8 cellular contexts compared by ENCODE assay signal in genomic region chr2:218269900-218270720, GRCh38. TPM values are rescaled to one million over a fixed set of nuclear protein-coding genes. Genes with fewer than 3 reads are reported as not detected.
DNase-seq lines count a peak whose midpoint lies in the region; ATAC-seq and TF ChIP-seq lines count a peak whose summit lies in the region.

Gene AAMP, minus strand, starts transcription at chr2:218270137. Its CDS starts 51 bp downstream, at chr2:218270086.
Gene PNKD, plus strand, starts transcription at chr2:218270519. Its CDS starts 17 bp downstream, at chr2:218270536.

- H2AFZ ChIP-seq in parathyroid adenoma = peak within 1 kb of the TSS; percentile 91

- peak; percentile 73 to 89 for TF ChIP-seq POLR2A in tibial nerve (IDR thresholded peaks at IDR 0.05)

- TF ChIP-seq CTCF in GM12875 (IDR thresholded peaks at IDR 0.05; ENCODE audit: borderline replicate concordance, insufficient read depth, low read depth, low read length) (no peak), cardiac muscle cell (IDR thresholded peaks at IDR 0.05; ENCODE audit: low read depth, low read length) (peak; percentile 8), parathyroid adenoma (IDR thresholded peaks at IDR 0.05) (peak; percentile 11), tibial nerve (IDR thresholded peaks at IDR 0.05) (peak in 2 of 5 experiments; percentile 17 to 44)

- H3K36me3 ChIP-seq in adipocyte (ENCODE audit: control insufficient read depth, insufficient read depth, low read length, severe bottlenecking) (peaks cover 44% of the 10 kb centered on the region), cardiac muscle cell (peaks cover 37% of the 10 kb centered on the region), parathyroid adenoma (ENCODE audit: control insufficient read depth, insufficient read depth, low read length) (no peaks in the 10 kb centered on the region), tibial nerve (peaks cover 0 to 49% (median 5%) of the 10 kb centered on the region in 3 donors)

- DNase-seq in NCI-H1436 (lab: John Stamatoyannopoulos, UW) = peak; percentile 99
- peak; percentile 100 for DNase-seq in T follicular helper cell (ENCODE audit: low read depth)
- DNase-seq in adipocyte (ENCODE audit: low read depth) = peak; percentile 100
- DNase-seq in cardiac muscle cell (ENCODE audit: low read depth in 1 of 2, low spot score in 1 of 2) = peak; percentile 100
- DNase-seq in tibial nerve (ENCODE audit: low spot score in 2 of 2) = peak; percentile 100

- H3K9me3 ChIP-seq in adipocyte (ENCODE audit: control insufficient read depth, low read length) (no peaks in the 10 kb centered on the region), cardiac muscle cell (ENCODE audit: low read depth) (no peaks in the 10 kb centered on the region), parathyroid adenoma (ENCODE audit: control insufficient read depth, low read length) (no peaks in the 10 kb centered on the region), tibial nerve (no peaks in the 10 kb centered on the region)

- H3K4me1 ChIP-seq in adipocyte (ENCODE audit: control insufficient read depth, insufficient read depth, low read length) (peaks cover 45% of the 10 kb centered on the region), cardiac muscle cell (ENCODE audit: low read depth) (peaks cover 10% of the 10 kb centered on the region), parathyroid adenoma (peaks cover 8% of the 10 kb centered on the region), tibial nerve (peaks cover 5 to 68% (median 33%) of the 10 kb centered on the region in 4 donors)

- H3K9ac ChIP-seq in adipocyte (ENCODE audit: low read length) (peak within 1 kb of the TSS; percentile 96), parathyroid adenoma (peak within 1 kb of the TSS; percentile 87)

- no peaks in the 10 kb centered on the region for H3K27me3 ChIP-seq in adipocyte (replicated peaks; ENCODE audit: control insufficient read depth, insufficient read depth, low read length)
- no peaks in the 10 kb centered on the region for H3K27me3 ChIP-seq in cardiac muscle cell
- H3K27me3 ChIP-seq in parathyroid adenoma (ENCODE audit: control insufficient read depth, insufficient read depth, low read length) = no peaks in the 10 kb centered on the region
- H3K27me3 ChIP-seq in tibial nerve = no peaks in the 10 kb centered on the region

- peak within 1 kb of the TSS; percentile 81 for H3K27ac ChIP-seq in cardiac muscle cell
- peak within 1 kb of the TSS; percentile 66 for H3K27ac ChIP-seq in parathyroid adenoma
- H3K27ac ChIP-seq in tibial nerve = peak within 1 kb of the TSS; percentile 73 to 95 (median 90)

- peak; percentile 93 for ATAC-seq in HG02798 (IDR thresholded peaks at IDR 0.05; ENCODE audit: poor library complexity, unreplicated experiment)

- H3K4me2 ChIP-seq in parathyroid adenoma (ENCODE audit: low read length) = peak within 1 kb of the TSS; percentile 92

- peak; percentile 93 to 98 for TF ChIP-seq EP300 in tibial nerve (IDR thresholded peaks at IDR 0.05)

- H3K4me3 ChIP-seq in GM12875 (ENCODE audit: low read depth, low read length) (peak within 1 kb of the TSS; percentile 75), adipocyte (ENCODE audit: low read length) (peak within 1 kb of the TSS; percentile 95), cardiac muscle cell (peak within 1 kb of the TSS; percentile 71), parathyroid adenoma (ENCODE audit: low read depth, low read length) (peak within 1 kb of the TSS; percentile 96), tibial nerve (peak within 1 kb of the TSS; percentile 78 to 99 (median 92))

- WGBS in tibial nerve, 2 donors = 1% methylated on average over 25 to 63 of the region's 64 CpGs

- peaks cover 8% of the 10 kb centered on the region for H3K79me2 ChIP-seq in parathyroid adenoma

RNA-seq across cellular contexts. Expression of gene AAMP, which starts in this region (rescaled TPM):
- 269 and 315 TPM in 2 replicates for total RNA-seq in cardiac muscle cell
- 273 and 276 TPM in 2 replicates for polyA plus RNA-seq in cardiac muscle cell
- total RNA-seq in tibial nerve = 100 to 1,000 TPM; 111 to 179 (median 143) TPM

RNA-seq across cellular contexts. Expression of gene PNKD, which starts in this region (rescaled TPM):
- total RNA-seq in cardiac muscle cell = 103 and 173 TPM in 2 replicates
- 206 and 287 TPM in 2 replicates for polyA plus RNA-seq in cardiac muscle cell
- total RNA-seq in tibial nerve = 10 to 100 TPM; 62.3 to 68.9 (median 63.6) TPM

Comparison
In these comparisons a context has a peak if more than half of its experiments do, and no peak if none do; other contexts are left out.
1. Peak in every context shown above with its lines: DNase-seq, ATAC-seq, H3K4me3 ChIP-seq and H3K27ac ChIP-seq.